19 cellular contexts compared by ENCODE assay signal in the genomic region with DNA sequence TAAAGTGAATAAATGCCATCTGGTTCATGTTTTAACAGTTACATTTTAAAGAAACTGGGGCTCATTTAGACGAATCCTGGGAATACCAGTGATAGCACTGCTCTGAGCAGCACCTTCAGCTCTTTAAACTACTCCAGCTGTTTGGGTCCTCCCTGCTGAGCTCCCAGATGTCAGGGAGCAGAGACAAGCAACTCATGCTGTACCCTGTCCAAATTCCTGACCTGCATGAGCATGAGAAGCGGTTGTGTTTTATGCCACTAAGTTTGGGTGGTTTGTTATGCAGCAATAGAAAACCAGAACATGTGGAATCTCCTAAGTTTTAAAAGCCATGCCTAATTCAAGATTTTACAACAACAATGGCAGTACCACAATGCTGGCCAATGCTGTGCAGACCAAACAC.
"Had no signal": no experiment of that assay in that cellular context is flagged by ENCODE, and none has a peak within 500 bp of the region (broad histone marks: within the 10 kb centered on the region; RNA-seq: fewer than 3 reads in every experiment).

No MANE protein-coding gene starts in this region.

- DNase-seq: cortex of kidney; dorsolateral prefrontal cortex; effector CD8-positive, alpha-beta T cell; gastrocnemius medialis; heart right ventricle; islet precursor cell; mammary epithelial cell; naive thymus-derived CD4-positive, alpha-beta T cell; psoas muscle; retina; right lobe of liver; stimulated activated CD4-positive, alpha-beta T cell treated with anti-CD3 and anti-CD28 coated beads, Interleukin-2, amount 100 ng/mL, for 24 hours; stimulated activated naive CD4-positive, alpha-beta T cell; tibial artery; upper lobe of left lung; uterus had no signal

- ATAC-seq: gastrocnemius medialis; heart right ventricle; left lobe of liver; naive thymus-derived CD4-positive, alpha-beta T cell; right lobe of liver had no signal

- H3K9me3 ChIP-seq: gastrocnemius medialis, neutrophil, psoas muscle, right lobe of liver, tibial artery, upper lobe of left lung, uterus had no signal

- H3K36me3 ChIP-seq: gastrocnemius medialis, heart right ventricle, neutrophil, right lobe of liver, tibial artery, upper lobe of left lung, uterus had no signal

- H3K36me3 Mint-ChIP-seq: naive thymus-derived CD4-positive, alpha-beta T cell had no signal

- H3K27ac ChIP-seq: dorsolateral prefrontal cortex, heart right ventricle, neutrophil, psoas muscle, right lobe of liver, skin epidermis, tibial artery, upper lobe of left lung had no signal

- H3K4me1 ChIP-seq: gastrocnemius medialis, heart right ventricle, psoas muscle, right lobe of liver, tibial artery, uterus had no signal

- H3K4me3 Mint-ChIP-seq: naive thymus-derived CD4-positive, alpha-beta T cell had no signal

- H3K4me3 ChIP-seq: dorsolateral prefrontal cortex, gastrocnemius medialis, heart right ventricle, psoas muscle, right lobe of liver, skin epidermis, tibial artery, upper lobe of left lung, uterus had no signal

- H3K27me3 ChIP-seq: dorsolateral prefrontal cortex, gastrocnemius medialis, neutrophil, right lobe of liver, tibial artery, upper lobe of left lung, uterus had no signal

- H3K27ac Mint-ChIP-seq: naive thymus-derived CD4-positive, alpha-beta T cell had no signal
